Comparison of ENCODE assay signal across 21 cellular contexts in the genomic region with DNA sequence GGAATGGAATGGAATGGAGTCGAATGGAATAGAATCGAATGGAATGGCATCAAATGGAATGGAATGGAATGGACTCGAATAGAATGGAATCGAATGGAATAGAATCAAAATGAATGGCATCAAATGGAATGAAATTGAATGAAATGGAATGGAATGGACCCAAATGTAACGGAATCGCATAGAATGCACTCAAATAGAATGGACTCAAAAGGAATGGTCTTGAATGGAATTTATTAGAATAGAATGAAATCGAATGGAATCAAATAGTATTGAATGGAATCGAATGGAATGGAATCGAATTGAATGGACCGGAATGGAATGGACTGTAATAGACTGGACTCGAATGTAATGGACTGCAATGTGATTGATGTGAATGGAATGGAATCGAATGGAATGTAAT.
DNase-seq lines count a peak whose midpoint lies in the region; ATAC-seq and TF ChIP-seq lines count a peak whose summit lies in the region.
"Had no signal": no experiment of that assay in that cellular context is flagged by ENCODE, and none has a peak within 500 bp of the region (broad histone marks: within the 10 kb centered on the region; RNA-seq: fewer than 3 reads in every experiment).

No MANE protein-coding gene starts in this region.

- H3K4me3 ChIP-seq in NB4 (ENCODE audit: low read depth, low read length): no peak overlapping the region
- H3K4me3 ChIP-seq: right lobe of liver had no signal

- no peak for TF ChIP-seq POLR2A in NB4 (IDR thresholded peaks at IDR 0.05; ENCODE audit: extremely low read depth, insufficient read length)

- no peaks in the 10 kb centered on the region for H3K36me3 Mint-ChIP-seq in effector memory CD8-positive, alpha-beta T cell (ENCODE audit: insufficient read depth)

- no peak overlapping the region for H3K27ac Mint-ChIP-seq in effector memory CD8-positive, alpha-beta T cell
- H3K27ac Mint-ChIP-seq: activated CD4-positive, alpha-beta T cell treated with anti-CD3 and anti-CD28 coated beads, Interleukin-2, amount 10 ng/mL, durations not matched to agents 7 days and 5 days; activated naive CD4-positive, alpha-beta T cell treated with anti-CD3 and anti-CD28 coated beads for 36 hours had no signal

- TF ChIP-seq CTCF in NB4 (IDR thresholded peaks at IDR 0.05; ENCODE audit: low read depth, low read length): no peak

- H3K4me1 Mint-ChIP-seq in effector memory CD8-positive, alpha-beta T cell (ENCODE audit: low read depth in 2 of 2): no peaks in the 10 kb centered on the region
- H3K4me1 Mint-ChIP-seq: activated CD4-positive, alpha-beta T cell treated with anti-CD3 and anti-CD28 coated beads, Interleukin-2, amount 10 ng/mL, durations not matched to agents 7 days and 5 days had no signal

- no peaks in the 10 kb centered on the region for H3K9me3 Mint-ChIP-seq in effector memory CD8-positive, alpha-beta T cell
- H3K9me3 Mint-ChIP-seq: activated CD4-positive, alpha-beta T cell treated with anti-CD3 and anti-CD28 coated beads, Interleukin-2, amount 10 ng/mL, durations not matched to agents 7 days and 5 days; activated naive CD4-positive, alpha-beta T cell treated with anti-CD3 and anti-CD28 coated beads for 36 hours had no signal

- ATAC-seq in effector memory CD8-positive, alpha-beta T cell (replicated peaks): no peak
- ATAC-seq: left cardiac atrium, right lobe of liver, SK-N-SH treated with all-trans-retinoic acid at 6 μM for 48 hours had no signal

- no peaks in the 10 kb centered on the region for H3K27me3 Mint-ChIP-seq in effector memory CD8-positive, alpha-beta T cell
- H3K27me3 Mint-ChIP-seq: activated CD4-positive, alpha-beta T cell treated with anti-CD3 and anti-CD28 coated beads, Interleukin-2, amount 10 ng/mL, durations not matched to agents 7 days and 5 days had no signal

- H3K4me3 Mint-ChIP-seq in effector memory CD8-positive, alpha-beta T cell: no peak overlapping the region
- H3K4me3 Mint-ChIP-seq: activated CD4-positive, alpha-beta T cell treated with anti-CD3 and anti-CD28 coated beads, Interleukin-2, amount 10 ng/mL, durations not matched to agents 7 days and 5 days; activated naive CD4-positive, alpha-beta T cell treated with anti-CD3 and anti-CD28 coated beads for 36 hours had no signal

- DNase-seq in ELR (ENCODE audit: low read depth): peak; percentile 28
- peak; percentile 38 for DNase-seq in NB4 (ENCODE audit: low read depth)
- DNase-seq in dermis microvascular lymphatic vessel endothelial cell (ENCODE audit: low read depth in 2 of 2): peak; percentile 33 to 48
- DNase-seq in iPS DF 19.7 (ENCODE audit: low read depth, low spot score): peak; percentile 2
- no peak for DNase-seq in effector memory CD8-positive, alpha-beta T cell
- DNase-seq in NCI-H2107 (lab: John Stamatoyannopoulos, UW): no peak
- DNase-seq in central memory CD4-positive, alpha-beta T cell: no peak
- no peak for DNase-seq in SIG-M5 treated with dmso at 0.1 percent for 504 hours (lab: John Stamatoyannopoulos, UW; ENCODE audit: unreplicated experiment)
- DNase-seq: activated CD4-positive, alpha-beta T cell treated with anti-CD3 and anti-CD28 coated beads, Interleukin-2, amount 10 ng/mL, durations not matched to agents 7 days and 5 days; activated naive CD4-positive, alpha-beta T cell treated with anti-CD3 and anti-CD28 coated beads for 36 hours; activated T-cell treated with anti-CD3 and anti-CD28 coated beads for 4 hours; caudate nucleus; COR-L47; left cardiac atrium; MM.1S; NCI-H2029 treated with DMSO at 0.1 percent for 48 hours; NCI-H526 treated with DMSO at 0.1 percent for 48 hours; OCI-M1; right lobe of liver; substantia nigra had no signal

Comparison
In these comparisons a context has a peak if more than half of its experiments do, and no peak if none do; other contexts are left out.
1. DNase-seq: peak in ELR (single experiment), NB4 (single experiment), dermis microvascular lymphatic vessel endothelial cell (2 of 2) and iPS DF 19.7 (single experiment); none in effector memory CD8-positive, alpha-beta T cell (0 of 3), NCI-H2107 (single experiment), central memory CD4-positive, alpha-beta T cell (single experiment) and SIG-M5 treated with dmso at 0.1 percent for 504 hours (single experiment).